ENCODE assay signal across 3 cellular contexts in genomic region chr2:40298026-40298425, GRCh38.
TF ChIP-seq lines count a peak whose summit lies in the region.

No MANE protein-coding gene starts in this region.

TF ChIP-seq in HepG2, 621 proteins besides CTCF, POLR2A, EP300 and RAD21:
- TF ChIP-seq CBFB (CRISPR knock-in tag; IDR thresholded peaks at IDR 0.05) (no peak), MAFK (conservative IDR thresholded peaks at IDR 0.05 in 1 of 2, IDR thresholded peaks at IDR 0.05 in 1 of 2; ENCODE audit: low read length in 2 of 2) (peak; percentile 65 to 78), HMG20A (CRISPR knock-in tag; IDR thresholded peaks at IDR 0.05; ENCODE audit: borderline replicate concordance) (no peak), MNT (IDR thresholded peaks at IDR 0.05) (no peak), MAFF (IDR thresholded peaks at IDR 0.05; ENCODE audit: low read depth, low read length) (peak; percentile 62; the same call in 1 of the 2 replicates), ZFP62 (CRISPR knock-in tag; IDR thresholded peaks at IDR 0.05) (no peak), ZFP41 (CRISPR knock-in tag; IDR thresholded peaks at IDR 0.05; ENCODE audit: borderline replicate concordance) (no peak)

TF ChIP-seq in A549, 52 proteins besides CTCF, POLR2A, EP300 and RAD21:
- TF ChIP-seq HDAC2 (IDR thresholded peaks at IDR 0.05) = no peak
- TF ChIP-seq CEBPB (IDR thresholded peaks at IDR 0.05) = no peak
- TF ChIP-seq FOSL2 (IDR thresholded peaks at IDR 0.05) = no peak
- TF ChIP-seq FOSL2 (CRISPR knock-in tag; IDR thresholded peaks at IDR 0.05) = no peak
- no peak for TF ChIP-seq KDM1A (IDR thresholded peaks at IDR 0.05; ENCODE audit: low read depth)
- TF ChIP-seq JUN (IDR thresholded peaks at IDR 0.05) = no peak
- peak; percentile 48 for TF ChIP-seq MAFK (IDR thresholded peaks at IDR 0.05; ENCODE audit: partially characterized antibody)

TF ChIP-seq in IMR-90, 13 proteins besides CTCF, POLR2A, EP300 and RAD21:
- TF ChIP-seq USF2 (IDR thresholded peaks at IDR 0.05; ENCODE audit: low read depth, low read length) = no peak
- peak; percentile 45 for TF ChIP-seq MAFK (IDR thresholded peaks at IDR 0.05; ENCODE audit: low read depth, low read length)
- TF ChIP-seq SMC3 (IDR thresholded peaks at IDR 0.05; ENCODE audit: low read depth, low read length) = no peak
- no peak for TF ChIP-seq RCOR1 (IDR thresholded peaks at IDR 0.05; ENCODE audit: insufficient replicate concordance, low read length)
- no peak for TF ChIP-seq MXI1 (IDR thresholded peaks at IDR 0.05; ENCODE audit: borderline replicate concordance, low read depth, low read length)
- no peak for TF ChIP-seq ELK1 (IDR thresholded peaks at IDR 0.05; ENCODE audit: borderline replicate concordance, low read depth, low read length)
- TF ChIP-seq BHLHE40 (IDR thresholded peaks at IDR 0.05; ENCODE audit: low read depth, low read length) = no peak
- TF ChIP-seq NFE2L2 (IDR thresholded peaks at IDR 0.05; ENCODE audit: low read depth, low read length) = no peak
